Comparison of ENCODE assay signal across 17 cellular contexts in the genomic region with DNA sequence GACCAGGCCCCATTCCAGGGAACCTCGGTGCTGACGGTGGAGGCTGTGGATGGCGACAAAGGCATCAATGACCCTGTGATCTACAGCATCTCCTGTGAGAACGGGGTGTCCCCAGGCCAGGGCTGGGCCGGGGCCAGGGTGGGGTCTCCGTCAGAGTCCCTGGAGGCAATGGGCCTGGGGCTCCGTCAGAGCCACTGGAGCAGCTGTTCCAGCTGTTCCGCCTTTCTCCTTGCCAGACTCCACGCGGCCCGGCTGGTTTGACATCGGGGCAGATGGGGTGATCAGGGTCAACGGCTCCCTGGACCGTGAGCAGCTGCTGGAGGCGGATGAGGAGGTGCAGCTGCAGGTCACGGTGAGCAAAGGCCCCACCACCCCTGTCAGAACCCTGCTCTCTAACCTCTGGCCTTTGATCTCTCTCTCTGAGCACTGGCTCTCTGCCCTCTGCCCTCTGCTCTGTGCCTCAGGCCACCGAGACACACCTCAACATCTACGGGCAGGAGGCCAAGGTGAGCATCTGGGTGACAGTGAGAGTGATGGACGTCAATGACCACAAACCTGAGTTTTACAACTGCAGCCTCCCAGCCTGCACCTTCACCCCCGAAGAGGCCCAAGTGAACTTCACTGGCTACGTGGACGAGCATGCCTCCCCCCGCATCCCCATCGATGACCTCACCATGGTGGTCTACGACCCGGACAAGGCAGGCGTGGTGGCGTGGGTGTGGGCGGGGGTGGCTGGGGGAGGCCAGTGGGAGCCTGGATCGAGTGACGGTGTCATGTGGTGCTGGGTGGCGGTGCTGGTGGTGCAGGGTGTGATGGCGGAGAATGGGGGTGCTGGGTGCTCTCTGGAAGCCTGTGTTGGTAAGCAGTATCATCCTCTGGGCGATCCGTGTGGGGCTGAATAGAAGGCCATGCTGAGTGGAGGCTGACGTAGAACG. TPM values are rescaled to one million over a fixed set of nuclear protein-coding genes. Genes with fewer than 3 reads are reported as not detected.
DNase-seq lines count a peak whose midpoint lies in the region; ATAC-seq and TF ChIP-seq lines count a peak whose summit lies in the region.
"Had no signal": no experiment of that assay in that cellular context is flagged by ENCODE, and none has a peak within 500 bp of the region (broad histone marks: within the 10 kb centered on the region; RNA-seq: fewer than 3 reads in every experiment).

No MANE protein-coding gene starts in this region.

- no peak overlapping the region for H3K4me3 Mint-ChIP-seq in WTC11
- H3K4me3 Mint-ChIP-seq: CD14-positive monocyte; CD8-positive, alpha-beta T cell; GM23338 had no signal

- no peak for TF ChIP-seq CTCF in IMR-90 (conservative IDR thresholded peaks at IDR 0.05; ENCODE audit: low read depth, low read length)
- TF ChIP-seq CTCF in WTC11 (IDR thresholded peaks at IDR 0.05): no peak

- H2AK9ac ChIP-seq in IMR-90 (replicated peaks; ENCODE audit: low read depth, low read length, poor library complexity): no peak overlapping the region

- TF ChIP-seq POLR2A in IMR-90 (IDR thresholded peaks at IDR 0.05; ENCODE audit: low read depth, low read length): no peak

- no peaks in the 10 kb centered on the region for H3K36me3 Mint-ChIP-seq in WTC11
- H3K36me3 Mint-ChIP-seq: CD14-positive monocyte; CD8-positive, alpha-beta T cell had no signal

- no peaks in the 10 kb centered on the region for H3K9me3 Mint-ChIP-seq in WTC11
- H3K9me3 Mint-ChIP-seq: CD8-positive, alpha-beta T cell; GM23338; H9 had no signal

- H3K27ac ChIP-seq in IMR-90 (ENCODE audit: insufficient read depth, low read length): no peak overlapping the region
- no peak overlapping the region for H3K27ac ChIP-seq in neuronal stem cell (replicated peaks; ENCODE audit: low read length)
- H3K27ac ChIP-seq: A549 had no signal

- DNase-seq in IMR-90 (no peak), left lobe of liver (ENCODE audit: low spot score) (no peak), neuronal stem cell (ENCODE audit: low spot score) (no peak), WTC11 (ENCODE audit: low spot score) (no peak)
- no peak for DNase-seq in NK-92 treated with Interleukin-12 subunit alpha and Interleukin-12 subunit beta, amount 100 ng/mL, for 24 hours (lab: John Stamatoyannopoulos, UW)
- DNase-seq: CD8-positive, alpha-beta T cell; COR-L47; DMS153; DMS79 treated with DMSO at 0.1 percent for 48 hours; EL; H9 had no signal

- H3K4me1 Mint-ChIP-seq in WTC11: peaks cover 2% of the 10 kb centered on the region

- peaks cover 5% of the 10 kb centered on the region; the same call in 1 of the 2 replicates for H3K27me3 ChIP-seq in IMR-90 (ENCODE audit: control insufficient read depth, insufficient read depth, low read length)
- H3K27me3 ChIP-seq in neuronal stem cell (ENCODE audit: control insufficient read depth in 3 of 3, insufficient read depth in 3 of 3, low read depth in 1 of 3, low read length in 3 of 3): peaks cover 0 to 7% (median 6%) of the 10 kb centered on the region in 3 experiments

- H3K9me1 ChIP-seq in IMR-90 (ENCODE audit: insufficient read depth, low read length): peaks cover 9% of the 10 kb centered on the region; the same call in 1 of the 2 replicates

- H3K56ac ChIP-seq in IMR-90 (ENCODE audit: extremely low read depth, insufficient read depth, low read length): no peak overlapping the region

- no peaks in the 10 kb centered on the region for H3K36me3 ChIP-seq in IMR-90 (ENCODE audit: control insufficient read depth, insufficient read depth, low read length)
- H3K36me3 ChIP-seq in neuronal stem cell (replicated peaks in 1 of 2; ENCODE audit: control insufficient read depth in 2 of 2, insufficient read depth in 2 of 2, low read length in 2 of 2): no peaks in the 10 kb centered on the region

- H2BK20ac ChIP-seq in IMR-90 (ENCODE audit: low read depth, low read length): no peak overlapping the region

- H4K8ac ChIP-seq in IMR-90 (ENCODE audit: low read depth in 2 of 2, low read length in 2 of 2) (no peak overlapping the region), neuronal stem cell (ENCODE audit: low read depth, low read length) (no peak overlapping the region)

- ATAC-seq in IMR-90 (ENCODE audit: low read depth) (no peak), left lobe of liver (peak; percentile 33), WTC11 (no peak)
- ATAC-seq: A549; CD8-positive, alpha-beta T cell; GM23338; K562 had no signal

- no peak overlapping the region for H2BK120ac ChIP-seq in IMR-90 (ENCODE audit: low read depth, low read length)
- H2BK120ac ChIP-seq in neuronal stem cell (ENCODE audit: low read depth, low read length): peak overlapping the region; percentile 38

- TF ChIP-seq RAD21 in IMR-90 (IDR thresholded peaks at IDR 0.05; ENCODE audit: low read length): no peak

- no peak overlapping the region for H4K91ac ChIP-seq in IMR-90 (ENCODE audit: insufficient read depth, low read depth, low read length)
- no peak overlapping the region for H4K91ac ChIP-seq in neuronal stem cell (ENCODE audit: low read depth, low read length, poor library complexity)

- H3K18ac ChIP-seq in IMR-90 (ENCODE audit: low read depth, low read length): no peak overlapping the region
- H3K18ac ChIP-seq in neuronal stem cell (ENCODE audit: low read length): no peak overlapping the region

- H2AFZ ChIP-seq in IMR-90 (replicated peaks; ENCODE audit: low read length, poor library complexity): peak overlapping the region; percentile 46
- H2AFZ ChIP-seq in neuronal stem cell (ENCODE audit: low read length): no peak overlapping the region
- H2AFZ ChIP-seq: GM23338 had no signal

- H2BK15ac ChIP-seq in IMR-90 (ENCODE audit: low read depth, low read length): no peak overlapping the region
- H2BK15ac ChIP-seq in neuronal stem cell (ENCODE audit: low read length): peak overlapping the region; percentile 12

- no peak overlapping the region for H3K4ac ChIP-seq in IMR-90 (ENCODE audit: low read depth, low read length)
- H3K4ac ChIP-seq in neuronal stem cell (ENCODE audit: low read length): no peak overlapping the region

- in situ Hi-C loops in IMR-90 (cut with MboI; ENCODE audit: low sequenced_read_pairs): loop anchor here (10.0 kb wide), 1 partner anchor 49 kb away; no protein-coding TSS in a partner anchor

- no peaks in the 10 kb centered on the region for H4K20me1 ChIP-seq in IMR-90 (ENCODE audit: insufficient read depth, low read length)

- BruUV-seq in IMR-90 (replicated peaks; lab: Mats Ljungman, UMichigan): no TSS peak

- H2BK5ac ChIP-seq in IMR-90 (ENCODE audit: low read depth, low read length, poor library complexity, severe bottlenecking): no peak overlapping the region
- H2BK5ac ChIP-seq in neuronal stem cell (ENCODE audit: low read length): peak overlapping the region; percentile 8

- no peak overlapping the region for H3K27ac Mint-ChIP-seq in WTC11
- H3K27ac Mint-ChIP-seq: CD14-positive monocyte; CD8-positive, alpha-beta T cell; GM23338 had no signal

- H4K5ac ChIP-seq in IMR-90 (ENCODE audit: low read depth, low read length): no peak overlapping the region

- H3K9ac ChIP-seq in IMR-90 (ENCODE audit: low read depth, low read length): no peak overlapping the region
- peak overlapping the region; percentile 39 for H3K9ac ChIP-seq in neuronal stem cell (ENCODE audit: low read depth, low read length, poor library complexity)

- H3K14ac ChIP-seq in IMR-90 (replicated peaks; ENCODE audit: low read depth, low read length): no peak overlapping the region
- H3K14ac ChIP-seq in neuronal stem cell (ENCODE audit: low read length): no peak overlapping the region

- dilution Hi-C loops in IMR-90 (cut with HindIII; ENCODE audit: low sequenced_read_pairs, unreplicated experiment): no loop called here

- WGBS in IMR-90 (ENCODE audit: extremely low coverage in 2 of 2, insufficient read length in 1 of 2), 2 experiments: 68% methylated on average over 9 of the region's 37 CpGs; no CpG with 5 or more reads in 1 of the 2 experiments
- WGBS in neuronal stem cell (ENCODE audit: extremely low coverage in 2 of 2, insufficient read length in 2 of 2, insufficient replicate concordance in 1 of 2), 2 donors: no CpG with 5 or more reads among the region's 37 CpGs

- H3K23ac ChIP-seq in IMR-90 (ENCODE audit: low read depth, low read length): no peak overlapping the region
- H3K23ac ChIP-seq in neuronal stem cell (ENCODE audit: low read depth, low read length, poor library complexity): peak overlapping the region; percentile 47

- intact Hi-C loops in IMR-90 (cut with micrococcal nuclease): no loop called here

- POLR2A ChIA-PET in IMR-90 (lab: Charles Lee; ENCODE audit: unreplicated experiment): no interaction called here
- POLR2A ChIA-PET in WTC11 (lab: Charles Lee): no interaction called here

- H2BK12ac ChIP-seq in neuronal stem cell (ENCODE audit: low read length): peak overlapping the region; percentile 17

- H3K79me1 ChIP-seq in IMR-90 (ENCODE audit: low read depth in 1 of 2, low read length in 2 of 2) (no peaks in the 10 kb centered on the region; a peak in 1 of 4 replicates), neuronal stem cell (ENCODE audit: low read depth, low read length) (no peaks in the 10 kb centered on the region)

- H3K4me2 ChIP-seq in IMR-90 (ENCODE audit: low read depth, low read length): no peak overlapping the region
- H3K4me2 ChIP-seq in neuronal stem cell (ENCODE audit: insufficient read depth, low read length, poor library complexity, severe bottlenecking): no peak overlapping the region
- H3K4me2 ChIP-seq: A549, GM23338 had no signal

- H3K4me1 ChIP-seq in IMR-90 (ENCODE audit: control insufficient read depth, insufficient read depth, low read length): peaks cover 7% of the 10 kb centered on the region
- H3K4me1 ChIP-seq in neuronal stem cell (ENCODE audit: control insufficient read depth in 2 of 2, insufficient read depth in 1 of 2, low read depth in 1 of 2, low read length in 2 of 2): peaks cover 4 to 7% of the 10 kb centered on the region in 2 donors

- no peak overlapping the region for H3K4me3 ChIP-seq in IMR-90 (ENCODE audit: insufficient read depth, low read depth, low read length)
- no peak overlapping the region for H3K4me3 ChIP-seq in neuronal stem cell (ENCODE audit: low read length in 2 of 2)
- H3K4me3 ChIP-seq: A549, GM23338, K562 had no signal

- peaks cover 15% of the 10 kb centered on the region for H3K27me3 Mint-ChIP-seq in WTC11 (ENCODE audit: low read depth)

- H2AK5ac ChIP-seq in IMR-90 (ENCODE audit: low read depth, low read length) (no peak overlapping the region), neuronal stem cell (ENCODE audit: low read depth, low read length) (peak overlapping the region; percentile 97)

- H3K9me3 ChIP-seq in IMR-90 (ENCODE audit: control insufficient read depth, insufficient read depth, low read length) (no peaks in the 10 kb centered on the region), neuronal stem cell (replicated peaks in 1 of 2; ENCODE audit: control insufficient read depth in 2 of 2, insufficient read depth in 1 of 2, low read depth in 1 of 2, low read length in 2 of 2) (no peaks in the 10 kb centered on the region)
- H3K9me3 ChIP-seq: A549 had no signal

- CTCF ChIA-PET in IMR-90 (lab: Yijun Ruan, JAX): interaction anchor here (0.9 kb wide), 1 partner anchor 85 kb away, joined by 3 read pairs; no protein-coding TSS in a partner anchor
- CTCF ChIA-PET in WTC11 (lab: Charles Lee): no interaction called here

RNA-seq across cellular contexts. Expression of gene CDHR2, which starts 26.6 kb away (rescaled TPM):
- not detected in 2 replicates for total RNA-seq in IMR-90 (2012; rRNA removed)
- polyA plus RNA-seq in IMR-90 (2012; rRNA removed): not detected in 2 replicates
- polyA plus RNA-seq in IMR-90 (2012; cell fraction: cytosol; rRNA removed): not detected in 2 replicates
- 0.07 TPM in 2 replicates for polyA plus RNA-seq in IMR-90 (2012; cell fraction: nucleus; rRNA removed; ENCODE audit: low replicate concordance)
- 87.3 TPM for total RNA-seq in left lobe of liver
- polyA plus RNA-seq in neuronal stem cell (2013, experiment 1 of 2): 0.01 TPM
- polyA plus RNA-seq in neuronal stem cell (2013, experiment 2 of 2): 0.01 TPM
- 0.44 to 1.1 TPM (median 0.63 TPM) in 3 replicates for total RNA-seq in WTC11 (2021)
- total RNA-seq: GM23338 had no signal
- polyA plus RNA-seq: AG04450, BJ, CD14-positive monocyte, GM23338 had no signal

RNA-seq across cellular contexts. Expression of gene GPRIN1, which starts 34.2 kb away (rescaled TPM):
- total RNA-seq in IMR-90 (2012; rRNA removed) (2.5 and 3.0 TPM in 2 replicates), left lobe of liver (0.18 TPM), WTC11 (2021) (5.4 to 8.5 TPM (median 5.8 TPM) in 3 replicates)
- 4.7 and 5.1 TPM in 2 replicates for polyA plus RNA-seq in IMR-90 (2012; rRNA removed)
- 3.6 TPM in 2 replicates for polyA plus RNA-seq in IMR-90 (2012; cell fraction: cytosol; rRNA removed)
- 1.4 and 2.5 TPM in 2 replicates for polyA plus RNA-seq in IMR-90 (2012; cell fraction: nucleus; rRNA removed; ENCODE audit: low replicate concordance)
- polyA plus RNA-seq in neuronal stem cell (2013, experiment 1 of 2): 2.5 TPM
- polyA plus RNA-seq in neuronal stem cell (2013, experiment 2 of 2): 2.3 TPM

RNA-seq across cellular contexts. Expression of gene RNF44, which starts 38.6 kb away (rescaled TPM):
- total RNA-seq in IMR-90 (2012; rRNA removed): 0.54 and 0.83 TPM in 2 replicates
- polyA plus RNA-seq in IMR-90 (2012; rRNA removed): 12.4 and 13.2 TPM in 2 replicates
- polyA plus RNA-seq in IMR-90 (2012; cell fraction: cytosol; rRNA removed): 5.9 and 12.1 TPM in 2 replicates
- 56.1 and 127 TPM in 2 replicates for polyA plus RNA-seq in IMR-90 (2012; cell fraction: nucleus; rRNA removed; ENCODE audit: low replicate concordance)
- total RNA-seq in left lobe of liver: 15.3 TPM
- polyA plus RNA-seq in neuronal stem cell (2013, experiment 1 of 2): 77.9 TPM
- 78.0 TPM for polyA plus RNA-seq in neuronal stem cell (2013, experiment 2 of 2)
- total RNA-seq in WTC11 (2021): 204 to 233 TPM (median 216 TPM) in 3 replicates

RNA-seq across cellular contexts. Expression of gene SNCB, which starts 54.6 kb away (rescaled TPM):
- not detected in 2 replicates for total RNA-seq in IMR-90 (2012; rRNA removed)
- polyA plus RNA-seq in IMR-90 (2012; rRNA removed): 0.40 and 0.41 TPM in 2 replicates
- 0.52 and 0.58 TPM in 2 replicates for polyA plus RNA-seq in IMR-90 (2012; cell fraction: cytosol; rRNA removed)
- 0.51 and 0.54 TPM in 2 replicates for polyA plus RNA-seq in IMR-90 (2012; cell fraction: nucleus; rRNA removed; ENCODE audit: low replicate concordance)
- total RNA-seq in left lobe of liver: not detected
- 0.26 TPM for polyA plus RNA-seq in neuronal stem cell (2013, experiment 1 of 2)
- 0.39 TPM for polyA plus RNA-seq in neuronal stem cell (2013, experiment 2 of 2)
- total RNA-seq in WTC11 (2021): 6.8 to 13.4 TPM (median 9.6 TPM) in 3 replicates
- total RNA-seq: CD8-positive, alpha-beta T cell; K562 had no signal
- polyA plus RNA-seq: BJ, CD14-positive monocyte, K562 had no signal

RNA-seq across cellular contexts. Expression of gene EIF4E1B, which starts 54.7 kb away (rescaled TPM):
- total RNA-seq in IMR-90 (2012; rRNA removed) (not detected in 2 replicates), left lobe of liver (not detected), WTC11 (2021) (0.74 to 1.3 TPM (median 1.1 TPM) in 3 replicates)
- polyA plus RNA-seq in IMR-90 (2012; rRNA removed): not detected in 2 replicates
- polyA plus RNA-seq in IMR-90 (2012; cell fraction: cytosol; rRNA removed): not detected in 2 replicates
- not detected in 2 replicates for polyA plus RNA-seq in IMR-90 (2012; cell fraction: nucleus; rRNA removed; ENCODE audit: low replicate concordance)
- 0.01 TPM for polyA plus RNA-seq in neuronal stem cell (2013, experiment 1 of 2)
- 0.03 TPM for polyA plus RNA-seq in neuronal stem cell (2013, experiment 2 of 2)
- total RNA-seq: CD8-positive, alpha-beta T cell; K562 had no signal
- polyA plus RNA-seq: A549, AG04450, BJ, CD14-positive monocyte, GM23338, K562 had no signal

Comparison
In these comparisons a context has a peak if more than half of its experiments do, and no peak if none do; other contexts are left out.
1. RNA of gene CDHR2, which starts 26.6 kb away (total RNA-seq): 87.3 TPM in left lobe of liver (single experiment); 0.44 to 1.1 TPM in WTC11 and not detected in IMR-90; every median in the first group is over 10 times any median in the second.
2. RNA of gene RNF44, which starts 38.6 kb away (total RNA-seq): 204 to 233 TPM in WTC11; 15.3 TPM in left lobe of liver (single experiment) and 0.54 to 0.83 TPM in IMR-90; every median in the first group is over 10 times any median in the second.